In the genomic region with DNA sequence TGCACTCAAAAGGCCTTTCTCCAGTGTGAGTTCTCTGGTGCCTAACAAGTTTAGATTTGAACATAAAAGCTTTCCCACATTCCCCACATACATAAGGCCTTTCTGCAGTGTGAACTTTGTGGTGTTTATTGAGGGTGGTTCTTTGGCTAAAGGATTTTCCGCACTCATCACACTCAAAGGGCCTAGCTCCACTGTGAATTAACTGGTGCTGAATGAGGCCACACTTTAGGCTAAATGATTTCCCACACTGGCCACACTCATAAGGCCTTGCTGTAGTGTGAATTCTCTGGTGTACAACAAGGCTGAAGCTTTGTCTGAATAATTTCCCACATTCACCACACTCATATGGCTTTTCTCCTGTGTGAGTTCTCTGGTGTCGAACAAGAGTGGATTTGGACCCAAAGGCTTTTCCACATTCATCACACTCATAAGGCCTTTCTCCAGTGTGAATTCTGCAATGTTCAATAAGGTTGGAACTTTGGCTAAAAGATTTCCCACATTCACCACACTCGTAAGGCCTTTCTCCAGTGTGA, we compare ENCODE assay signal across 28 cellular contexts.
"Had no signal": no experiment of that assay in that cellular context is flagged by ENCODE, and none has a peak within 500 bp of the region (broad histone marks: within the 10 kb centered on the region; RNA-seq: fewer than 3 reads in every experiment).

No MANE protein-coding gene starts in this region.

- H3K4me3 Mint-ChIP-seq: activated B cell treated with CpG ODN at 0.5 μM for 24 hours; activated CD8-positive, alpha-beta memory T cell treated with anti-CD3 and anti-CD28 coated beads, Interleukin-2, amount 10 ng/mL, durations not matched to agents 7 days and 5 days; activated CD8-positive, alpha-beta T cell treated with anti-CD3 and anti-CD28 coated beads, Interleukin-2, amount 10 ng/mL, durations not matched to agents 7 days and 5 days; activated T-cell treated with anti-CD3 and anti-CD28 coated beads, Interleukin-2, amount 50 U/mL, for 72 hours; effector memory CD8-positive, alpha-beta T cell; nephron progenitor cell; type B pancreatic cell had no signal

- DNase-seq: activated B cell treated with CpG ODN at 0.5 μM for 24 hours; activated CD8-positive, alpha-beta memory T cell treated with anti-CD3 and anti-CD28 coated beads, Interleukin-2, amount 10 ng/mL, durations not matched to agents 7 days and 5 days; activated CD8-positive, alpha-beta T cell treated with anti-CD3 and anti-CD28 coated beads, Interleukin-2, amount 10 ng/mL, durations not matched to agents 7 days and 5 days; activated naive CD4-positive, alpha-beta T cell; activated T-cell treated with anti-CD3 and anti-CD28 coated beads, Interleukin-2, amount 50 U/mL, for 72 hours; anterior cingulate cortex; cortex of kidney; effector memory CD8-positive, alpha-beta T cell; foreskin fibroblast; head of caudate nucleus; hippocampal formation; kidney; left colon; nephron progenitor cell; ovary; stimulated activated CD4-positive, alpha-beta T cell treated with anti-CD3 and anti-CD28 coated beads, Interleukin-12 subunit alpha, Interleukin-12 subunit beta, amount 100 ng/mL, for 4 hours; stimulated activated CD4-positive, alpha-beta T cell treated with anti-CD3 and anti-CD28 coated beads, Interleukin-4, amount 100 ng/mL, for 1 hour; stimulated activated naive CD8-positive, alpha-beta T cell treated with anti-CD3 and anti-CD28 coated beads, Interleukin-15, Interleukin-2, amounts not matched to agents 100 U/mL and 50 U/mL, for 24 hours; T-helper 2 cell had no signal

- H3K27ac Mint-ChIP-seq: activated B cell treated with CpG ODN at 0.5 μM for 24 hours; activated CD8-positive, alpha-beta memory T cell treated with anti-CD3 and anti-CD28 coated beads, Interleukin-2, amount 10 ng/mL, durations not matched to agents 7 days and 5 days; activated CD8-positive, alpha-beta T cell treated with anti-CD3 and anti-CD28 coated beads, Interleukin-2, amount 10 ng/mL, durations not matched to agents 7 days and 5 days; activated naive CD4-positive, alpha-beta T cell treated with anti-CD3 and anti-CD28 coated beads, Interleukin-2, amount 50 U/mL, for 72 hours; activated T-cell treated with anti-CD3 and anti-CD28 coated beads, Interleukin-2, amount 50 U/mL, for 72 hours; effector memory CD8-positive, alpha-beta T cell; nephron progenitor cell; progenitor cell of endocrine pancreas; type B pancreatic cell had no signal

- ATAC-seq: activated CD8-positive, alpha-beta memory T cell treated with anti-CD3 and anti-CD28 coated beads, Interleukin-2, amount 10 ng/mL, durations not matched to agents 7 days and 5 days; activated CD8-positive, alpha-beta T cell treated with anti-CD3 and anti-CD28 coated beads, Interleukin-2, amount 10 ng/mL, durations not matched to agents 7 days and 5 days; activated naive CD4-positive, alpha-beta T cell treated with anti-CD3 and anti-CD28 coated beads, Interleukin-2, amount 50 U/mL, for 72 hours; activated T-cell treated with anti-CD3 and anti-CD28 coated beads, Interleukin-2, amount 50 U/mL, for 72 hours; effector memory CD8-positive, alpha-beta T cell; left colon; sciatic nerve; stimulated activated naive CD8-positive, alpha-beta T cell treated with anti-CD3 and anti-CD28 coated beads, Interleukin-15, Interleukin-2, amounts not matched to agents 100 U/mL and 50 U/mL, for 24 hours had no signal

- H3K4me3 ChIP-seq: ovary, skin epidermis, thoracic aorta, vagina had no signal

- H3K27me3 ChIP-seq: neutrophil, ovary, vagina had no signal

- H3K27me3 Mint-ChIP-seq: activated B cell treated with CpG ODN at 0.5 μM for 24 hours; activated CD8-positive, alpha-beta memory T cell treated with anti-CD3 and anti-CD28 coated beads, Interleukin-2, amount 10 ng/mL, durations not matched to agents 7 days and 5 days; effector memory CD8-positive, alpha-beta T cell; progenitor cell of endocrine pancreas; type B pancreatic cell had no signal

- H3K27ac ChIP-seq: neutrophil, ovary, skin epidermis, thoracic aorta, vagina had no signal

- FAIRE-seq: bronchial epithelial cell, kidney had no signal
